ENCODE assay signal across 15 cellular contexts in the genomic region with DNA sequence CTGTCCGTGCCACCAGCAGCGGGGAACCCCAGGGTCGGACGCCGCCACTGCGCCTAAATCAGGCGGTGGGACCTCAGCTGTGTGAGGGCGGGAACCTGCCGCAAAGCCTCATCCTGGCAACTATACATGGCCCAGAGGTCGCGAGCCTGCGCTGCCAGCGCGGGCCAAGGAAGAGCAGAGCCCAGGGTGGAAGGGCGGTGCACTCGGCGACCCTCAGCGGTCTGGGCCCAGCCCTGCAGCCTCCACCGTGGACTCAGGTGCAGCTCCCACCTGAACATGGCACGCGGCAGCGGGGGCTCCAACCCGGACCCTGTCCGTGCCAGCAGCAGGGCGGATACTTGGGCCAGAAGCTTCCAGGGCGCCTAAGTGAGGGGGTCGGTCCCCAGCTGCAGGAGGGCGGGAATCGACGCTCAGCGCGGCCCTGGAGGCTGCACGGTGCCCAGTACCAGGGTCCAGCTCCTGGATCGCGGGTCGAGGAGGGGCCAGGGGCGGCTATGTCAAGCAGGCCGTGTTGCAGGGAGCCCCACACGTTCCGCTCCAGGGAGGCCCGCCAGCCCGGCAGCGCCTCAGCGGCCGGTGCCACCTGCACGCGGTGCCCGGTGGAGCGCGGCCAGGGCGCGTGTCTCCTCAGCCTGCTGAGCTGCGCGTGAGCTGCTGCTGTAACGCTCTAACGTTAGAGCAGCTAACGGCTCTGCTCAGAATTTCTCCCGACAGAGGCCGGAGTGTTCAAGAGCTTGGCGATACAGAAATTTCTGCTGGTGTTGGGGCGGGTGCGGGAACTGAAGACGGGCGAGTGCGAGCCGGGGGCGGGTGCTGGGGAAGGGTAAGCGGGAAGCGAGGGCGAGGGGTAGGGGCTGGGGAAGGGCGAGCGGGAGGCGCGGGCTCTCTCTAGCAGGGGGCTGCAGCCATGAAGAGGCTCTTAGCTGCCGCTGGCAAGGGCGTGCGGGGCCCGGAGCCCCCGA. TPM values are rescaled to one million over a fixed set of nuclear protein-coding genes. Genes with fewer than 3 reads are reported as not detected.
DNase-seq lines count a peak whose midpoint lies in the region; ATAC-seq, FAIRE-seq and TF ChIP-seq lines count a peak whose summit lies in the region.
"Had no signal": no experiment of that assay in that cellular context is flagged by ENCODE, and none has a peak within 500 bp of the region (broad histone marks: within the 10 kb centered on the region; RNA-seq: fewer than 3 reads in every experiment).

A gene with protein sequence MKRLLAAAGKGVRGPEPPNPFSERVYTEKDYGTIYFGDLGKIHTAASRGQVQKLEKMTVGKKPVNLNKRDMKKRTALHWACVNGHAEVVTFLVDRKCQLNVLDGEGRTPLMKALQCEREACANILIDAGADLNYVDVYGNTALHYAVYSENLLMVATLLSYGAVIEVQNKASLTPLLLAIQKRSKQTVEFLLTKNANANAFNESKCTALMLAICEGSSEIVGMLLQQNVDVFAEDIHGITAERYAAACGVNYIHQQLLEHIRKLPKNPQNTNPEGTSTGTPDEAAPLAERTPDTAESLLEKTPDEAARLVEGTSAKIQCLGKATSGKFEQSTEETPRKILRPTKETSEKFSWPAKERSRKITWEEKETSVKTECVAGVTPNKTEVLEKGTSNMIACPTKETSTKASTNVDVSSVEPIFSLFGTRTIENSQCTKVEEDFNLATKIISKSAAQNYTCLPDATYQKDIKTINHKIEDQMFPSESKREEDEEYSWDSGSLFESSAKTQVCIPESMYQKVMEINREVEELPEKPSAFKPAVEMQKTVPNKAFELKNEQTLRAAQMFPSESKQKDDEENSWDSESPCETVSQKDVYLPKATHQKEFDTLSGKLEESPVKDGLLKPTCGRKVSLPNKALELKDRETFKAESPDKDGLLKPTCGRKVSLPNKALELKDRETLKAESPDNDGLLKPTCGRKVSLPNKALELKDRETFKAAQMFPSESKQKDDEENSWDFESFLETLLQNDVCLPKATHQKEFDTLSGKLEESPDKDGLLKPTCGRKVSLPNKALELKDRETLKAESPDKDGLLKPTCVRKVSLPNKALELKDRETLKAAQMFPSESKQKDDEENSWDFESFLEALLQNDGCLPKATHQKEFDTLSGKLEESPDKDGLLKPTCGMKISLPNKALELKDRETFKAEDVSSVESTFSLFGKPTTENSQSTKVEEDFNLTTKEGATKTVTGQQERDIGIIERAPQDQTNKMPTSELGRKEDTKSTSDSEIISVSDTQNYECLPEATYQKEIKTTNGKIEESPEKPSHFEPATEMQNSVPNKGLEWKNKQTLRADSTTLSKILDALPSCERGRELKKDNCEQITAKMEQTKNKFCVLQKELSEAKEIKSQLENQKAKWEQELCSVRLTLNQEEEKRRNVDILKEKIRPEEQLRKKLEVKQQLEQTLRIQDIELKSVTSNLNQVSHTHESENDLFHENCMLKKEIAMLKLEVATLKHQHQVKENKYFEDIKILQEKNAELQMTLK (N-terminal part only) (plus strand): TSS at position 660 of the 962 bp plus-strand sequence. CDS start 248 bp downstream, at position 908.

- peaks cover 5% of the 10 kb centered on the region for H3K4me1 Mint-ChIP-seq in activated naive CD8-positive, alpha-beta T cell (ENCODE audit: low read depth)

- no peak for TF ChIP-seq EP300 in suprapubic skin (IDR thresholded peaks at IDR 0.05)

- H3K9me3 Mint-ChIP-seq in activated naive CD8-positive, alpha-beta T cell (ENCODE audit: low read depth) = no peaks in the 10 kb centered on the region

- H3K27ac ChIP-seq in suprapubic skin (no peak within 1 kb of the TSS), gastrocnemius medialis (no peak within 1 kb of the TSS), SJCRH30 (no peak within 1 kb of the TSS)
- H3K27ac ChIP-seq: ovary, SK-N-MC, uterus had no signal

- H3K4me1 ChIP-seq in suprapubic skin (peaks cover 8% of the 10 kb centered on the region), gastrocnemius medialis (no peaks in the 10 kb centered on the region), SJCRH30 (no peaks in the 10 kb centered on the region)
- H3K4me1 ChIP-seq: uterus had no signal

- no peak for FAIRE-seq in RCC 7860 (lab: Jason Lieb, UNC)
- FAIRE-seq: H1 had no signal

- H3K36me3 ChIP-seq in suprapubic skin (no peaks in the 10 kb centered on the region), gastrocnemius medialis (no peaks in the 10 kb centered on the region), SJCRH30 (no peaks in the 10 kb centered on the region)
- H3K36me3 ChIP-seq: ovary, uterus had no signal

- intact Hi-C loops in gastrocnemius medialis (cut with DNase I; ENCODE audit: low total_unique reads) = no loop called here

- H3K27me3 Mint-ChIP-seq in activated naive CD8-positive, alpha-beta T cell = peaks cover 11% of the 10 kb centered on the region

- ATAC-seq in gastrocnemius medialis = no peak

- peak within 1 kb of the TSS; percentile 77 for H3K4me3 Mint-ChIP-seq in activated naive CD8-positive, alpha-beta T cell

- peak; percentile 57 for DNase-seq in activated CD8-positive, alpha-beta memory T cell treated with anti-CD3 and anti-CD28 coated beads for 24 hours
- DNase-seq in activated CD8-positive, alpha-beta memory T cell treated with anti-CD3 and anti-CD28 coated beads, Interleukin-2, amount 50 U/mL, for 4 hours = no peak
- DNase-seq in suprapubic skin (ENCODE audit: low spot score in 2 of 2) (no peak), gastrocnemius medialis (no peak), RCC 7860 (ENCODE audit: low spot score) (no peak), SJCRH30 (no peak)
- DNase-seq: KG1, kidney glomerular epithelial cell, NCI-H345, ovary, uterus had no signal

- no peak for TF ChIP-seq CTCF in suprapubic skin (IDR thresholded peaks at IDR 0.05)
- no peak for TF ChIP-seq CTCF in gastrocnemius medialis (IDR thresholded peaks at IDR 0.05 in 4 of 5, conservative IDR thresholded peaks at IDR 0.05 in 1 of 5)

- in situ Hi-C loops in gastrocnemius medialis (cut with MboI; ENCODE audit: low sequenced_read_pairs in 4 of 4) = no loop called here

- H3K36me3 Mint-ChIP-seq in activated naive CD8-positive, alpha-beta T cell = no peaks in the 10 kb centered on the region

- 27% methylated on average over 29 of the region's 79 CpGs for WGBS in suprapubic skin

- H3K9me3 ChIP-seq in iPS-18c (ENCODE audit: control insufficient read depth, insufficient read depth, low read length) (no peaks in the 10 kb centered on the region), suprapubic skin (no peaks in the 10 kb centered on the region), gastrocnemius medialis (no peaks in the 10 kb centered on the region), SJCRH30 (replicated peaks) (no peaks in the 10 kb centered on the region)
- H3K9me3 ChIP-seq: ovary, uterus had no signal

- H3K4me3 ChIP-seq in iPS-18c (ENCODE audit: insufficient read depth, low read depth, low read length) (peak within 1 kb of the TSS; percentile 22), suprapubic skin (peak within 1 kb of the TSS; percentile 19), gastrocnemius medialis (no peak within 1 kb of the TSS), SJCRH30 (no peak within 1 kb of the TSS)
- H3K4me3 ChIP-seq: ovary, SK-N-MC, uterus had no signal

- H3K27ac Mint-ChIP-seq in activated naive CD8-positive, alpha-beta T cell = no peak within 1 kb of the TSS

- H3K27me3 ChIP-seq in suprapubic skin = peaks cover 15% of the 10 kb centered on the region
- H3K27me3 ChIP-seq in gastrocnemius medialis = peaks cover 0 to 4% (median 3%) of the 10 kb centered on the region in 3 donors
- no peaks in the 10 kb centered on the region for H3K27me3 ChIP-seq in SJCRH30
- H3K27me3 ChIP-seq: ovary, uterus had no signal

- no peak for TF ChIP-seq POLR2A in suprapubic skin (IDR thresholded peaks at IDR 0.05)
- no peak for TF ChIP-seq POLR2A in gastrocnemius medialis (IDR thresholded peaks at IDR 0.05)

RNA-seq across cellular contexts. Expression of the gene that starts here (rescaled TPM):
- not detected for total RNA-seq in suprapubic skin
- total RNA-seq in gastrocnemius medialis = not detected
- total RNA-seq in SJCRH30 (2014; rRNA removed; shearing (Covaris generic)) = not detected in 2 replicates
- total RNA-seq: H1, uterus had no signal

Comparison
In these comparisons a context has a peak if more than half of its experiments do, and no peak if none do; other contexts are left out.
1. H3K4me3 ChIP-seq: peak in iPS-18c (single experiment) and suprapubic skin (single experiment); none in gastrocnemius medialis (0 of 4) and SJCRH30 (single experiment).